ENCODE assay signal across 22 cellular contexts in the genomic region with DNA sequence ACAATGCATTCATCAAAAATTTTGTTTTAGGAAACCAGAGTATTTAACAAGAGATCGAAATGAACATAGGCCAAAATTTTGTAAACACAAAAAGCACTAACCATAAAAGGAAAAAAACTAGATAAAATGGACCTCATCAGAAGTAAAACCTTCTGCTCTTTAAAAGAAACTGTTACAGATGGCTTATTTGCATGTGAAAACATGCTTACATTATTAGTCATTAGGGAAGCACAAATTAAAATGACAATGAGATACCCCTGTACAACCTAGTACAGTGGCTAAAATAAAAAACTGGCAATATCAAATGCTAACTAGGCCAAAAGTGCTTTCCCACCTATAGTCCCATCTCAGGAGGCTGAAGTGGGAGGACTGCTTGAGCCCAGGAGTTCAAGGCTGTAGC. TPM values are rescaled to one million over a fixed set of nuclear protein-coding genes. Genes with fewer than 3 reads are reported as not detected.
DNase-seq lines count a peak whose midpoint lies in the region; ATAC-seq and TF ChIP-seq lines count a peak whose summit lies in the region.
"Had no signal": no experiment of that assay in that cellular context is flagged by ENCODE, and none has a peak within 500 bp of the region (broad histone marks: within the 10 kb centered on the region; RNA-seq: fewer than 3 reads in every experiment).

No MANE protein-coding gene starts in this region.

- TF ChIP-seq EP300 in sigmoid colon (IDR thresholded peaks at IDR 0.05) = no peak

- POLR2A ChIA-PET in GM10248 (lab: Yijun Ruan, JAX) (interaction anchor here (0.6 kb wide), 1 partner anchor 13 kb away, joined by 4 read pairs; no protein-coding TSS in a partner anchor), PC-3 (lab: Charles Lee; ENCODE audit: unreplicated experiment) (no interaction called here)
- POLR2A ChIA-PET in CD8-positive, alpha-beta memory T cell (lab: Charles Lee) = no interaction called here

- WGBS in endodermal cell (ENCODE audit: insufficient coverage in 1 of 2, insufficient read length in 1 of 2), 2 experiments = 100% methylated on average over 1 of the region's 1 CpG
- WGBS in sigmoid colon, 2 donors = 68 to 81% methylated on average over 1 of the region's 1 CpG
- WGBS in testis, 2 donors = 34 to 58% methylated on average over 1 of the region's 1 CpG

- no peaks in the 10 kb centered on the region for H3K9me3 Mint-ChIP-seq in endodermal cell
- H3K9me3 Mint-ChIP-seq in CD8-positive, alpha-beta memory T cell = no peaks in the 10 kb centered on the region
- H3K9me3 Mint-ChIP-seq: activated naive CD4-positive, alpha-beta T cell treated with anti-CD3 and anti-CD28 coated beads, Interleukin-2, amount 50 U/mL, for 24 hours; memory B cell; neural crest cell had no signal

- H3K4me1 ChIP-seq in PC-3 (ENCODE audit: insufficient read depth, low read length) (no peaks in the 10 kb centered on the region), endodermal cell (ENCODE audit: control insufficient read depth, insufficient read depth, low read length) (no peaks in the 10 kb centered on the region), sigmoid colon (peaks cover 0 to 20% (median 15%) of the 10 kb centered on the region in 4 donors), testis (peaks cover 30% of the 10 kb centered on the region)
- H3K4me1 ChIP-seq in CD8-positive, alpha-beta memory T cell (ENCODE audit: insufficient read depth, low read length) = no peaks in the 10 kb centered on the region
- H3K4me1 ChIP-seq: right atrium auricular region had no signal

- H3K4me3 Mint-ChIP-seq in endodermal cell = no peak overlapping the region
- no peak overlapping the region for H3K4me3 Mint-ChIP-seq in CD8-positive, alpha-beta memory T cell
- H3K4me3 Mint-ChIP-seq: activated naive CD4-positive, alpha-beta T cell treated with anti-CD3 and anti-CD28 coated beads, Interleukin-2, amount 50 U/mL, for 24 hours; memory B cell; neural crest cell had no signal

- no TSS peak for BruUV-seq in PC-3 (replicated peaks; lab: Mats Ljungman, UMichigan)

- no peaks in the 10 kb centered on the region for H3K9me2 ChIP-seq in PC-3 (replicated peaks; ENCODE audit: low read length)

- no peak overlapping the region for H3K27ac ChIP-seq in PC-3 (ENCODE audit: low read length)
- no peak overlapping the region for H3K27ac ChIP-seq in endodermal cell (ENCODE audit: low read depth, low read length)
- H3K27ac ChIP-seq in sigmoid colon = peak overlapping the region in 3 of 4 donors; percentile 34 to 52 (median 44)
- peak overlapping the region in 1 of 2 donors; percentile 44 for H3K27ac ChIP-seq in testis
- H3K27ac ChIP-seq in CD8-positive, alpha-beta memory T cell (ENCODE audit: low read depth, low read length) = no peak overlapping the region
- H3K27ac ChIP-seq: C4-2B, cardiac muscle cell, KMS-11, right atrium auricular region had no signal

- no peak overlapping the region for H3K4me3 ChIP-seq in PC-3 (ENCODE audit: low read length)
- no peak overlapping the region for H3K4me3 ChIP-seq in endodermal cell (ENCODE audit: low read length)
- H3K4me3 ChIP-seq in sigmoid colon = no peak overlapping the region
- H3K4me3 ChIP-seq in testis = no peak overlapping the region
- H3K4me3 ChIP-seq in CD8-positive, alpha-beta memory T cell (ENCODE audit: low read length) = no peak overlapping the region
- H3K4me3 ChIP-seq: cardiac muscle cell, right atrium auricular region, thoracic aorta had no signal

- H3K27ac Mint-ChIP-seq in endodermal cell = peak overlapping the region; percentile 62
- H3K27ac Mint-ChIP-seq in CD8-positive, alpha-beta memory T cell = peak overlapping the region in 4 of 8 donors; percentile 22 to 76 (median 46)
- H3K27ac Mint-ChIP-seq: activated naive CD4-positive, alpha-beta T cell treated with anti-CD3 and anti-CD28 coated beads, Interleukin-2, amount 50 U/mL, for 24 hours; memory B cell had no signal

- no peaks in the 10 kb centered on the region for H3F3A ChIP-seq in PC-3 (ENCODE audit: low read length, unreplicated experiment)

- H3K27me3 ChIP-seq in PC-3 (ENCODE audit: low read length) = no peaks in the 10 kb centered on the region
- no peaks in the 10 kb centered on the region for H3K27me3 ChIP-seq in endodermal cell (ENCODE audit: control insufficient read depth, insufficient read depth, low read length, poor library complexity, severe bottlenecking)
- no peaks in the 10 kb centered on the region for H3K27me3 ChIP-seq in sigmoid colon
- no peaks in the 10 kb centered on the region for H3K27me3 ChIP-seq in testis
- no peaks in the 10 kb centered on the region for H3K27me3 ChIP-seq in CD8-positive, alpha-beta memory T cell (ENCODE audit: insufficient read depth, low read length, poor library complexity, severe bottlenecking)
- H3K27me3 ChIP-seq: cardiac muscle cell, right atrium auricular region had no signal

- H3K9me3 ChIP-seq in PC-3 (ENCODE audit: low read length) (no peaks in the 10 kb centered on the region), endodermal cell (ENCODE audit: control insufficient read depth, low read length) (no peaks in the 10 kb centered on the region), sigmoid colon (no peaks in the 10 kb centered on the region), testis (no peaks in the 10 kb centered on the region)
- no peaks in the 10 kb centered on the region for H3K9me3 ChIP-seq in CD8-positive, alpha-beta memory T cell (ENCODE audit: low read length)
- H3K9me3 ChIP-seq: right atrium auricular region, thoracic aorta had no signal

- DNase-seq in GM10248 (ENCODE audit: extremely low spot score) (peak; percentile 31), PC-3 (no peak), endodermal cell (no peak), sigmoid colon (no peak), testis (no peak), putamen (ENCODE audit: low spot score) (no peak)
- DNase-seq in CD8-positive, alpha-beta memory T cell = no peak
- DNase-seq: DND-41; effector memory CD4-positive, alpha-beta T cell; NCI-H2171 treated with DMSO at 0.1 percent for 48 hours; NCI-H82; stimulated activated CD4-positive, alpha-beta T cell treated with anti-CD3 and anti-CD28 coated beads, Interleukin-2, amount 100 ng/mL, for 24 hours had no signal

- peak; percentile 63 for ATAC-seq in PC-3
- ATAC-seq in HG03045 (IDR thresholded peaks at IDR 0.05; ENCODE audit: unreplicated experiment) = no peak
- ATAC-seq: activated CD4-positive, CD25-positive, alpha-beta regulatory T cell treated with anti-CD3 and anti-CD28 coated beads, Interleukin-2, amount 50 U/mL, for 24 hours had no signal

- H3K36me3 ChIP-seq in PC-3 (ENCODE audit: low read depth, low read length) = peaks cover 21% of the 10 kb centered on the region
- H3K36me3 ChIP-seq in endodermal cell (ENCODE audit: control insufficient read depth, insufficient read depth, low read length) = peaks cover 57% of the 10 kb centered on the region
- peaks cover 0 to 40% (median 12%) of the 10 kb centered on the region in 4 donors for H3K36me3 ChIP-seq in sigmoid colon
- no peaks in the 10 kb centered on the region for H3K36me3 ChIP-seq in testis (ENCODE audit: low read depth, missing control alignments)
- H3K36me3 ChIP-seq in CD8-positive, alpha-beta memory T cell (ENCODE audit: insufficient read depth, low read length) = no peaks in the 10 kb centered on the region

- H3K36me3 Mint-ChIP-seq in endodermal cell (ENCODE audit: low read depth) = peaks cover 44% of the 10 kb centered on the region
- peaks cover 0 to 53% (median 16%) of the 10 kb centered on the region in 3 donors for H3K36me3 Mint-ChIP-seq in CD8-positive, alpha-beta memory T cell

- CTCF ChIA-PET in GM10248 (lab: Yijun Ruan, JAX) = no interaction called here
- CTCF ChIA-PET in PC-3 (lab: Charles Lee) = interaction anchor here (0.6 kb wide), 2 partner anchors 105 to 369 kb away, joined by 3 to 6 read pairs; no protein-coding TSS in a partner anchor
- CTCF ChIA-PET in CD8-positive, alpha-beta memory T cell (lab: Charles Lee) = no interaction called here

- no peak overlapping the region for H3K4me2 ChIP-seq in PC-3 (ENCODE audit: low read length)
- H3K4me2 ChIP-seq: KMS-11 had no signal

- TF ChIP-seq POLR2A in sigmoid colon (IDR thresholded peaks at IDR 0.05) (no peak), testis (IDR thresholded peaks at IDR 0.05) (no peak)

- no peaks in the 10 kb centered on the region for H3K27me3 Mint-ChIP-seq in endodermal cell (ENCODE audit: insufficient read depth)
- no peaks in the 10 kb centered on the region for H3K27me3 Mint-ChIP-seq in CD8-positive, alpha-beta memory T cell
- H3K27me3 Mint-ChIP-seq: activated naive CD4-positive, alpha-beta T cell treated with anti-CD3 and anti-CD28 coated beads, Interleukin-2, amount 50 U/mL, for 24 hours; memory B cell had no signal

- H4K20me1 ChIP-seq in PC-3 (ENCODE audit: low read length) = no peaks in the 10 kb centered on the region

- 0 out of 2 replicates have a peak, but pooled peaks cover 5% of the 10 kb centered on the region for H3K79me2 ChIP-seq in PC-3 (ENCODE audit: low read length)

- H3K4me1 Mint-ChIP-seq in endodermal cell = no peaks in the 10 kb centered on the region
- peaks cover 35 to 58% (median 56%) of the 10 kb centered on the region in 3 donors for H3K4me1 Mint-ChIP-seq in CD8-positive, alpha-beta memory T cell

- no peak overlapping the region for H2AFZ ChIP-seq in PC-3 (ENCODE audit: low read length)

- no peak overlapping the region for H3K9ac ChIP-seq in PC-3 (ENCODE audit: low read length)
- H3K9ac ChIP-seq in endodermal cell (ENCODE audit: extremely low read depth, low read length, poor library complexity, severe bottlenecking) = no peak overlapping the region
- H3K9ac ChIP-seq: KMS-11 had no signal

- intact Hi-C loops in PC-3 (cut with micrococcal nuclease) (no loop called here), sigmoid colon (cut with DNase I) (loop anchor here (5.0 kb wide), 1 partner anchor 51 kb away; no protein-coding TSS in a partner anchor), testis (cut with DNase I; ENCODE audit: low total_unique reads) (no loop called here)

- no peak for TF ChIP-seq CTCF in GM10248 (IDR thresholded peaks at IDR 0.05; ENCODE audit: control extremely low read depth, extremely low read depth, low read depth, missing control alignments)
- no peak for TF ChIP-seq CTCF in PC-3 (conservative IDR thresholded peaks at IDR 0.05; ENCODE audit: low read depth, low read length)
- no peak for TF ChIP-seq CTCF in endodermal cell (conservative IDR thresholded peaks at IDR 0.05)
- TF ChIP-seq CTCF in sigmoid colon (IDR thresholded peaks at IDR 0.05) = no peak
- TF ChIP-seq CTCF in testis (IDR thresholded peaks at IDR 0.05) = no peak

RNA-seq across cellular contexts. Expression of a gene that starts 19.3 kb away (rescaled TPM):
- 18.3 and 22.6 TPM in 2 replicates for total RNA-seq in PC-3 (2014; rRNA removed)
- total RNA-seq in endodermal cell = 10 to 100 TPM; 30.3 to 30.9 TPM
- 14.4 TPM for polyA plus RNA-seq in endodermal cell (2013, experiment 1 of 2)
- 14.5 TPM for polyA plus RNA-seq in endodermal cell (2013, experiment 2 of 2)
- 10 to 100 TPM; 35.3 to 44.7 (median 41.9) TPM for total RNA-seq in sigmoid colon
- polyA plus RNA-seq in sigmoid colon = 1 to 10 TPM; 2.4 to 9.4 (median 3.7) TPM
- total RNA-seq in testis = 10 to 100 TPM; 36.5 to 40.7 TPM
- 21.3 TPM for polyA plus RNA-seq in testis (ENCODE audit: insufficient read depth, low read depth, low replicate concordance)
- total RNA-seq in CD8-positive, alpha-beta memory T cell = 10 to 100 TPM; 28.6 to 29.7 TPM
- 15.4 TPM for polyA plus RNA-seq in CD8-positive, alpha-beta memory T cell

RNA-seq across cellular contexts. Expression of a gene that starts 46.8 kb away (rescaled TPM):
- total RNA-seq in PC-3 (2014; rRNA removed) = 19.6 and 31.6 TPM in 2 replicates
- 10 to 100 TPM in 1 of 2 donors, 1 to 10 TPM in 1; 8.1 to 10.2 TPM for total RNA-seq in endodermal cell
- polyA plus RNA-seq in endodermal cell (2013, experiment 1 of 2) = 4.8 TPM
- 4.4 TPM for polyA plus RNA-seq in endodermal cell (2013, experiment 2 of 2)
- total RNA-seq in sigmoid colon = 10 to 100 TPM; 26.6 to 35.2 (median 33.2) TPM
- polyA plus RNA-seq in sigmoid colon = 10 to 100 TPM; 10.2 to 27.4 (median 10.8) TPM
- 10 to 100 TPM; 22.8 to 29.0 TPM for total RNA-seq in testis
- 8.3 TPM for polyA plus RNA-seq in testis (ENCODE audit: insufficient read depth, low read depth, low replicate concordance)
- total RNA-seq in CD8-positive, alpha-beta memory T cell = 10 to 100 TPM; 13.2 to 18.1 TPM
- 11.2 TPM for polyA plus RNA-seq in CD8-positive, alpha-beta memory T cell

Comparison
In these comparisons a context has a peak if more than half of its experiments do, and no peak if none do; other contexts are left out.
1. H3K27ac ChIP-seq: peak in sigmoid colon (3 of 4); none in PC-3 (single experiment), endodermal cell (single experiment) and CD8-positive, alpha-beta memory T cell (single experiment).